ENCODE assay signal across 11 cellular contexts in genomic region chr5:128436825-128437224, GRCh38.
DNase-seq lines count a peak whose midpoint lies in the region; TF ChIP-seq lines count a peak whose summit lies in the region.
"Had no signal": no experiment of that assay in that cellular context is flagged by ENCODE, and none has a peak within 500 bp of the region (broad histone marks: within the 10 kb centered on the region; RNA-seq: fewer than 3 reads in every experiment).

No MANE protein-coding gene starts in this region.

- H3K9me3 ChIP-seq in HEK293 (ENCODE audit: control insufficient read depth, insufficient read depth, low read depth, low read length) (no peaks in the 10 kb centered on the region), adipocyte (ENCODE audit: control insufficient read depth, low read length) (no peaks in the 10 kb centered on the region), A673 (ENCODE audit: low read depth, low read length, poor library complexity, severe bottlenecking) (no peaks in the 10 kb centered on the region)
- H3K9me3 ChIP-seq: BLaER1 had no signal

- H3K36me3 ChIP-seq in ACC112 (ENCODE audit: insufficient read depth, low read length) (no peaks in the 10 kb centered on the region), HEK293 (ENCODE audit: control insufficient read depth in 2 of 2, insufficient read depth in 1 of 2, low read length in 2 of 2) (no peaks in the 10 kb centered on the region), adipocyte (ENCODE audit: control insufficient read depth, insufficient read depth, low read length, severe bottlenecking) (peaks cover 73% of the 10 kb centered on the region), A673 (ENCODE audit: insufficient read depth, low read length, poor library complexity, severe bottlenecking) (no peaks in the 10 kb centered on the region)
- H3K36me3 ChIP-seq: BLaER1 had no signal

- H3K79me2 ChIP-seq in ACC112 (ENCODE audit: control insufficient read depth, insufficient read depth, low read length, unreplicated experiment) = no peaks in the 10 kb centered on the region

- no peaks in the 10 kb centered on the region for H3K27me3 ChIP-seq in ACC112 (ENCODE audit: insufficient read depth, low read length)
- no peaks in the 10 kb centered on the region for H3K27me3 ChIP-seq in adipocyte (replicated peaks; ENCODE audit: control insufficient read depth, insufficient read depth, low read length)
- H3K27me3 ChIP-seq in A673 (replicated peaks; ENCODE audit: insufficient read depth, low read depth, low read length, poor library complexity) = no peaks in the 10 kb centered on the region
- H3K27me3 ChIP-seq: BLaER1 had no signal

- POLR2A ChIA-PET in HEK293 (lab: Yijun Ruan, JAX) = no interaction called here
- POLR2A ChIA-PET in A673 (lab: Charles Lee; ENCODE audit: low non-redundant PET) = no interaction called here

- DNase-seq in adipocyte (ENCODE audit: low read depth) (peak; percentile 76), glomerular endothelial cell (ENCODE audit: extremely low read depth, low read depth, low spot score) (peak; percentile 18), NCI-H524 treated with DMSO at 0.1 percent for 48 hours (lab: John Stamatoyannopoulos, UW) (no peak), NCI-H446 treated with DMSO at 0.1 percent for 48 hours (lab: John Stamatoyannopoulos, UW) (no peak), A673 (ENCODE audit: low spot score) (no peak), HuH-7 (ENCODE audit: low spot score) (no peak)
- DNase-seq: dorsolateral prefrontal cortex, immature natural killer cell had no signal

- intact Hi-C loops in A673 (cut with micrococcal nuclease; ENCODE audit: unreplicated experiment) = no loop called here

- H3K27ac ChIP-seq in ACC112 (ENCODE audit: low read depth, low read length) (peak overlapping the region; percentile 33; the same call in 1 of the 2 replicates), HEK293 (ENCODE audit: extremely low read depth, low read depth, low read length) (no peak overlapping the region), A673 (ENCODE audit: low read depth, low read length, poor library complexity, severe bottlenecking) (no peak overlapping the region)
- H3K27ac ChIP-seq: BLaER1, dorsolateral prefrontal cortex had no signal

- H3K4me1 ChIP-seq in ACC112 (ENCODE audit: control insufficient read depth, insufficient read depth, low read length, unreplicated experiment) = peaks cover 10% of the 10 kb centered on the region
- peaks cover 17% of the 10 kb centered on the region for H3K4me1 ChIP-seq in HEK293 (ENCODE audit: control insufficient read depth, insufficient read depth, low read length)
- peaks cover 14% of the 10 kb centered on the region for H3K4me1 ChIP-seq in adipocyte (ENCODE audit: control insufficient read depth, insufficient read depth, low read length)
- no peaks in the 10 kb centered on the region for H3K4me1 ChIP-seq in A673 (ENCODE audit: insufficient read depth, low read length, poor library complexity, severe bottlenecking)
- H3K4me1 ChIP-seq: BLaER1 had no signal

- CTCF ChIA-PET in HEK293 (lab: Yijun Ruan, JAX) (interaction anchor here (0.5 kb wide), 1 partner anchor 19 kb away, joined by 3 read pairs; no protein-coding TSS in a partner anchor), A673 (lab: Charles Lee) (no interaction called here)

- no TSS peak for BruUV-seq in A673 (replicated peaks; lab: Mats Ljungman, UMichigan)

- no peak overlapping the region for H3K9ac ChIP-seq in adipocyte (ENCODE audit: low read length)
- H3K9ac ChIP-seq: BLaER1 had no signal

- H3K4me3 ChIP-seq in ACC112 (ENCODE audit: low read depth, low read length) = no peak overlapping the region
- H3K4me3 ChIP-seq in HEK293 (ENCODE audit: low read depth, low read length) = no peak overlapping the region
- H3K4me3 ChIP-seq in adipocyte (ENCODE audit: low read length) = no peak overlapping the region
- no peak overlapping the region for H3K4me3 ChIP-seq in A673 (ENCODE audit: low read depth, low read length, poor library complexity, severe bottlenecking)
- H3K4me3 ChIP-seq: BLaER1, dorsolateral prefrontal cortex had no signal

- H2AFZ ChIP-seq in ACC112 (ENCODE audit: low read length, unreplicated experiment) = no peak overlapping the region

- no peak for TF ChIP-seq CTCF in HEK293 (tag by site-specific recombination; IDR thresholded peaks at IDR 0.05)
- TF ChIP-seq CTCF in A673 (conservative IDR thresholded peaks at IDR 0.05; ENCODE audit: low read depth, low read length) = no peak

TF ChIP-seq in HEK293, 187 proteins besides CTCF, POLR2A, EP300 and RAD21 (continues in another document):
- no peak for TF ChIP-seq ZNF157 (tag by site-specific recombination; IDR thresholded peaks at IDR 0.05)
- TF ChIP-seq ZNF423 (tag by site-specific recombination; IDR thresholded peaks at IDR 0.05) = no peak
- TF ChIP-seq ZNF138 (tag by site-specific recombination; IDR thresholded peaks at IDR 0.05; ENCODE audit: borderline replicate concordance) = no peak
- TF ChIP-seq ZNF549 (tag by site-specific recombination; IDR thresholded peaks at IDR 0.05) = no peak
- TF ChIP-seq ZNF624 (tag by site-specific recombination; IDR thresholded peaks at IDR 0.05) = no peak
- TF ChIP-seq KLF10 (tag by site-specific recombination; IDR thresholded peaks at IDR 0.05) = no peak
- TF ChIP-seq ZBTB17 (tag by site-specific recombination; IDR thresholded peaks at IDR 0.05) = peak; percentile 61
- TF ChIP-seq ZNF645 (tag by site-specific recombination; IDR thresholded peaks at IDR 0.05) = no peak
- no peak for TF ChIP-seq ZNF274 (IDR thresholded peaks at IDR 0.05; ENCODE audit: low read length)
- TF ChIP-seq ZNF274 (tag by site-specific recombination; IDR thresholded peaks at IDR 0.05; ENCODE audit: borderline replicate concordance) = no peak
- no peak for TF ChIP-seq ZNF280C (tag by site-specific recombination; IDR thresholded peaks at IDR 0.05)
- TF ChIP-seq ZNF621 (tag by site-specific recombination; IDR thresholded peaks at IDR 0.05) = no peak
- TF ChIP-seq KLF17 (tag by site-specific recombination; IDR thresholded peaks at IDR 0.05) = 0 out of 2 replicates have a peak, but pooled peaks have one; percentile 31
- TF ChIP-seq WT1 (tag by site-specific recombination; IDR thresholded peaks at IDR 0.05) = no peak
- no peak for TF ChIP-seq ZNF433 (tag by site-specific recombination; IDR thresholded peaks at IDR 0.05; ENCODE audit: low read depth)
- no peak for TF ChIP-seq TCF7L2 (IDR thresholded peaks at IDR 0.05; ENCODE audit: borderline replicate concordance, low read depth, low read length)
- peak; percentile 88 for TF ChIP-seq ZNF600 (tag by site-specific recombination; IDR thresholded peaks at IDR 0.05)
- no peak for TF ChIP-seq ZNF610 (tag by site-specific recombination; IDR thresholded peaks at IDR 0.05; ENCODE audit: borderline replicate concordance)
- TF ChIP-seq OSR2 (tag by site-specific recombination; IDR thresholded peaks at IDR 0.05) = peak; percentile 69
- TF ChIP-seq ZNF488 (tag by site-specific recombination; IDR thresholded peaks at IDR 0.05) = no peak
- no peak for TF ChIP-seq MYNN (tag by site-specific recombination; IDR thresholded peaks at IDR 0.05; ENCODE audit: borderline replicate concordance)
- TF ChIP-seq ZNF660 (tag by site-specific recombination; IDR thresholded peaks at IDR 0.05) = peak; percentile 49; the same call in 1 of the 2 replicates
- peak; percentile 63 for TF ChIP-seq ZBTB20 (tag by site-specific recombination; IDR thresholded peaks at IDR 0.05)
- no peak for TF ChIP-seq SCRT1 (tag by site-specific recombination; IDR thresholded peaks at IDR 0.05; ENCODE audit: borderline replicate concordance)
- TF ChIP-seq GLI4 (tag by site-specific recombination; IDR thresholded peaks at IDR 0.05) = no peak

Comparison
In these comparisons a context has a peak if more than half of its experiments do, and no peak if none do; other contexts are left out.
1. DNase-seq: peak in adipocyte (single experiment) and glomerular endothelial cell (single experiment); none in NCI-H524 treated with DMSO at 0.1 percent for 48 hours (single experiment), NCI-H446 treated with DMSO at 0.1 percent for 48 hours (single experiment), A673 (single experiment) and HuH-7 (single experiment).